15 cellular contexts compared by ENCODE assay signal in the genomic region with DNA sequence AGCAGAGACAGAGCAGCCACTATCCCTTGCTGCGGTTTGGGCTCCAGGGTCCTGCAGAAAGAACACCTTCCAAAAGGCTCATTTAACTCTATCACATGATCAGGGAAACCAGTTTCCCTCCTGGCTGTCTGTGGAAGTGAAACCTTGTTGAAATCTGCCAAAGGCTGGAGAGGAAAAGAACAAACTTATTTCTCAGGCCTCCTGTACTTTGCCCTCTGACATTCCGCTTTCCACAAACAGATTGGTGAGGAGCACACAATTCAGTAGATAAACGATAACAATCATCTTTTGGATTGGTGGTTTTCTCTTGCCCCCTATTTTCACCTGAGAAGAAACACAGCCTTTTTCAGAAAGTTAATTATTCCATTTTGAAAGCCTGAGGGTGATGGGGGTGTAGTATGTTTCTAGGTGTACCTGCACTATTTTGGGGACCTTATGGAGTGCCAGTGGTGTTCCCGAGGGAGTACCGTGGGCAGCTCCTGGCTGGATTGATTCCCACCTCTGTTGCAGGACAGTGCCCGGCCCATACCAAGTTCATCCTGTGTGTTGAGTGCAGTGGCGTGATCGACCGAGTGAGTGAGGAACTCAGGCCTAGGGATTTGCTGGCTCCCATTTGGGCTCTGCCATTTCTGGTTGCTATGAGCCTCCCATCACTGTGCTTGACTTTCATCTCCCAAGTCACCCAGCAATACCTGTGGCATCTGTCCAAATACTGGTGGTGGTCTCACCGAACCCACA.
DNase-seq lines count a peak whose midpoint lies in the region; ATAC-seq lines count a peak whose summit lies in the region.
"Had no signal": no experiment of that assay in that cellular context is flagged by ENCODE, and none has a peak within 500 bp of the region (broad histone marks: within the 10 kb centered on the region; RNA-seq: fewer than 3 reads in every experiment).

No MANE protein-coding gene starts in this region.

- H3K9me3 Mint-ChIP-seq in dendritic cell treated with granulocyte-macrophage colony-stimulating factor and Interleukin-4, amounts not matched to agents 40 ng/mL and 50 ng/mL, for 4 days = no peaks in the 10 kb centered on the region
- no peaks in the 10 kb centered on the region for H3K9me3 Mint-ChIP-seq in stimulated activated effector memory CD8-positive, alpha-beta T cell treated with anti-CD3 and anti-CD28 coated beads, Interleukin-12 subunit alpha, Interleukin-12 subunit beta, amount 100 ng/mL, for 72 hours

- no peak for ATAC-seq in stimulated activated effector memory CD8-positive, alpha-beta T cell treated with anti-CD3 and anti-CD28 coated beads, Interleukin-12 subunit alpha, Interleukin-12 subunit beta, amount 100 ng/mL, for 72 hours
- ATAC-seq in GM18858 (IDR thresholded peaks at IDR 0.05; ENCODE audit: unreplicated experiment) = no peak
- no peak for ATAC-seq in GM21786 (IDR thresholded peaks at IDR 0.05; ENCODE audit: unreplicated experiment)

- intact Hi-C loops in dendritic cell treated with granulocyte-macrophage colony-stimulating factor and Interleukin-4, amounts not matched to agents 40 ng/mL and 50 ng/mL, for 4 days (cut with micrococcal nuclease) = no loop called here

- DNase-seq in MV-4-11 (lab: John Stamatoyannopoulos, UW) = peak; percentile 11
- peak; percentile 22 for DNase-seq in medulla oblongata (ENCODE audit: extremely low spot score)
- no peak for DNase-seq in stimulated activated effector memory CD8-positive, alpha-beta T cell treated with anti-CD3 and anti-CD28 coated beads, Interleukin-12 subunit alpha, Interleukin-12 subunit beta, amount 100 ng/mL, for 72 hours (ENCODE audit: low spot score in 2 of 2)
- DNase-seq in activated naive CD4-positive, alpha-beta T cell treated with Interleukin-2 at 50 U/mL for 16 hours = no peak
- DNase-seq: BE2C, DMS53, GM23248, KBM-7, NCI-H1092, NCI-H1694 treated with DMSO at 0.1 percent for 48 hours, NCI-H82, SHP77 treated with DMSO at 0.1 percent for 48 hours had no signal

- H3K27ac Mint-ChIP-seq in dendritic cell treated with granulocyte-macrophage colony-stimulating factor and Interleukin-4, amounts not matched to agents 40 ng/mL and 50 ng/mL, for 4 days = peak overlapping the region; percentile 56
- H3K27ac Mint-ChIP-seq in stimulated activated effector memory CD8-positive, alpha-beta T cell treated with anti-CD3 and anti-CD28 coated beads, Interleukin-12 subunit alpha, Interleukin-12 subunit beta, amount 100 ng/mL, for 72 hours = peak overlapping the region; percentile 54

- H3K4me3 Mint-ChIP-seq in dendritic cell treated with granulocyte-macrophage colony-stimulating factor and Interleukin-4, amounts not matched to agents 40 ng/mL and 50 ng/mL, for 4 days = no peak overlapping the region
- H3K4me3 Mint-ChIP-seq in stimulated activated effector memory CD8-positive, alpha-beta T cell treated with anti-CD3 and anti-CD28 coated beads, Interleukin-12 subunit alpha, Interleukin-12 subunit beta, amount 100 ng/mL, for 72 hours = no peak overlapping the region

- peaks cover 56% of the 10 kb centered on the region for H3K4me1 Mint-ChIP-seq in dendritic cell treated with granulocyte-macrophage colony-stimulating factor and Interleukin-4, amounts not matched to agents 40 ng/mL and 50 ng/mL, for 4 days (ENCODE audit: low read depth)
- H3K4me1 Mint-ChIP-seq in stimulated activated effector memory CD8-positive, alpha-beta T cell treated with anti-CD3 and anti-CD28 coated beads, Interleukin-12 subunit alpha, Interleukin-12 subunit beta, amount 100 ng/mL, for 72 hours = peaks cover 25% of the 10 kb centered on the region

- no peaks in the 10 kb centered on the region for H3K27me3 Mint-ChIP-seq in dendritic cell treated with granulocyte-macrophage colony-stimulating factor and Interleukin-4, amounts not matched to agents 40 ng/mL and 50 ng/mL, for 4 days

- peaks cover 65% of the 10 kb centered on the region for H3K36me3 Mint-ChIP-seq in dendritic cell treated with granulocyte-macrophage colony-stimulating factor and Interleukin-4, amounts not matched to agents 40 ng/mL and 50 ng/mL, for 4 days (ENCODE audit: low read depth)
- H3K36me3 Mint-ChIP-seq in stimulated activated effector memory CD8-positive, alpha-beta T cell treated with anti-CD3 and anti-CD28 coated beads, Interleukin-12 subunit alpha, Interleukin-12 subunit beta, amount 100 ng/mL, for 72 hours = peaks cover 35% of the 10 kb centered on the region

Comparison
In these comparisons a context has a peak if more than half of its experiments do, and no peak if none do; other contexts are left out.
1. DNase-seq: peak in MV-4-11 (single experiment) and medulla oblongata (single experiment); none in stimulated activated effector memory CD8-positive, alpha-beta T cell treated with anti-CD3 and anti-CD28 coated beads, Interleukin-12 subunit alpha, Interleukin-12 subunit beta, amount 100 ng/mL, for 72 hours (0 of 2) and activated naive CD4-positive, alpha-beta T cell treated with Interleukin-2 at 50 U/mL for 16 hours (single experiment).